ENCODE assay signal across 12 cellular contexts in the genomic region with DNA sequence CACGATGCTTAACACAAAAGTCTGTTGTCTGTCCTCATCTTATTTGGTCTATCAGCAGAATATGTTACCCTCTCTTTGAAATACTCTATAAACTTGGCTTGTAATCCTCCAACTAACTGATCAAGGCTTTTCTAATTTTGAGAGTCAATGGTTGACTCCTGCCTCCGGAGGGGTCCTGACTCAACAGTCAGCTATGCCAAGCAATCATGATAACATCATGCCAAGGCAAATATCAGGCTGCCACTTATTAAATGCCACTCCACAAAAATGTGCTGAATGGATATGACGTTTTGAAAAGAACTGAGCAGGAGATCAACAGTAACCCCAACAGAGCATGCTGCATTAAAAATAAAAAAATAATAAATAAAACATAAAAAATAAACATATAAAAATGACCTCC.
DNase-seq lines count a peak whose midpoint lies in the region; ATAC-seq and TF ChIP-seq lines count a peak whose summit lies in the region.
"Had no signal": no experiment of that assay in that cellular context is flagged by ENCODE, and none has a peak within 500 bp of the region (broad histone marks: within the 10 kb centered on the region; RNA-seq: fewer than 3 reads in every experiment).

No MANE protein-coding gene starts in this region.

- H3K27ac ChIP-seq in left ventricle myocardium inferior (replicated peaks) (peak overlapping the region; percentile 10), aorta (ENCODE audit: low read depth in 1 of 2, low read length in 2 of 2) (no peak overlapping the region)

- H3K9me3 ChIP-seq in left ventricle myocardium inferior (replicated peaks) = no peaks in the 10 kb centered on the region
- no peaks in the 10 kb centered on the region for H3K9me3 ChIP-seq in aorta (ENCODE audit: control insufficient read depth, low read length)

- ATAC-seq in Right ventricle myocardium inferior (no peak), aorta (ENCODE audit: low FRiP score) (peak; percentile 36), left colon (no peak)
- ATAC-seq: T-cell had no signal

- TF ChIP-seq CTCF in left ventricle myocardium inferior (IDR thresholded peaks at IDR 0.05; ENCODE audit: borderline replicate concordance) = no peak
- no peak for TF ChIP-seq CTCF in astrocyte of the cerebellum (IDR thresholded peaks at IDR 0.05; ENCODE audit: low read depth, low read length, missing control alignments)

- H3K27me3 ChIP-seq in left ventricle myocardium inferior (ENCODE audit: low read depth) = no peaks in the 10 kb centered on the region
- H3K27me3 ChIP-seq in aorta (ENCODE audit: control insufficient read depth in 1 of 2, insufficient read depth in 2 of 2, low read length in 1 of 2) = peaks cover 0 to 2% of the 10 kb centered on the region in 2 donors

- intact Hi-C loops in left ventricle myocardium inferior (cut with micrococcal nuclease) = no loop called here
- intact Hi-C loops in Right ventricle myocardium inferior (cut with DNase I) = no loop called here
- intact Hi-C loops in aorta (cut with DNase I) = no loop called here
- intact Hi-C loops in left colon (cut with DNase I, micrococcal nuclease) = no loop called here

- DNase-seq in left ventricle myocardium inferior (no peak), Right ventricle myocardium inferior (ENCODE audit: missing footprints) (no peak), astrocyte of the cerebellum (ENCODE audit: low read depth) (peak; percentile 64), iris pigment epithelial cell (ENCODE audit: low read depth) (peak; percentile 55), aorta (no peak), NCI-H748 (lab: John Stamatoyannopoulos, UW; ENCODE audit: unreplicated experiment) (no peak), NCI-H1105 treated with DMSO at 0.1 percent for 48 hours (lab: John Stamatoyannopoulos, UW) (no peak), left colon (no peak)
- DNase-seq: activated naive CD8-positive, alpha-beta T cell treated with anti-CD3 and anti-CD28 coated beads, Interleukin-2, amount 10 ng/mL, durations not matched to agents 7 days and 5 days; Kasumi-1; T-cell had no signal

- H3K4me3 ChIP-seq in left ventricle myocardium inferior (no peak overlapping the region), astrocyte of the cerebellum (ENCODE audit: low read depth, low read length) (no peak overlapping the region), aorta (ENCODE audit: low read length in 2 of 2) (no peak overlapping the region)
- H3K4me3 ChIP-seq: skin epidermis had no signal

- H3K4me1 ChIP-seq in left ventricle myocardium inferior (peaks cover 65% of the 10 kb centered on the region), aorta (ENCODE audit: control insufficient read depth in 1 of 2, insufficient read depth in 2 of 2, low read length in 2 of 2) (peaks cover 4 to 7% of the 10 kb centered on the region in 2 donors)

- in situ Hi-C loops in astrocyte of the cerebellum (cut with HindIII; ENCODE audit: low sequenced_read_pairs) = no loop called here

- 8 to 9% methylated on average over 3 of the region's 3 CpGs for WGBS in aorta, 2 donors

- H3K36me3 ChIP-seq in left ventricle myocardium inferior (no peaks in the 10 kb centered on the region), aorta (ENCODE audit: control insufficient read depth in 1 of 2, insufficient read depth in 2 of 2, low read length in 1 of 2) (no peaks in the 10 kb centered on the region)

Comparison
In these comparisons a context has a peak if more than half of its experiments do, and no peak if none do; other contexts are left out.
1. DNase-seq: peak in astrocyte of the cerebellum (single experiment) and iris pigment epithelial cell (single experiment); none in left ventricle myocardium inferior (single experiment), Right ventricle myocardium inferior (single experiment), aorta (0 of 2), NCI-H748 (single experiment), NCI-H1105 treated with DMSO at 0.1 percent for 48 hours (single experiment) and left colon (0 of 2).